In genomic region chr14:37586783-37587428, GRCh38 we compare ENCODE assay signal across 1 cellular context.
TF ChIP-seq lines count a peak whose summit lies in the region.

No MANE protein-coding gene starts in this region.

TF ChIP-seq in H1, 55 proteins besides CTCF, POLR2A, EP300 and RAD21:
- no peak for TF ChIP-seq CHD2 (IDR thresholded peaks at IDR 0.05; ENCODE audit: low read length)
- TF ChIP-seq CBX8 (IDR thresholded peaks at IDR 0.05; ENCODE audit: borderline replicate concordance, low read depth, low read length): peak; percentile 87; the same call in 1 of the 2 replicates
